ENCODE assay signal across 10 cellular contexts in the genomic region with DNA sequence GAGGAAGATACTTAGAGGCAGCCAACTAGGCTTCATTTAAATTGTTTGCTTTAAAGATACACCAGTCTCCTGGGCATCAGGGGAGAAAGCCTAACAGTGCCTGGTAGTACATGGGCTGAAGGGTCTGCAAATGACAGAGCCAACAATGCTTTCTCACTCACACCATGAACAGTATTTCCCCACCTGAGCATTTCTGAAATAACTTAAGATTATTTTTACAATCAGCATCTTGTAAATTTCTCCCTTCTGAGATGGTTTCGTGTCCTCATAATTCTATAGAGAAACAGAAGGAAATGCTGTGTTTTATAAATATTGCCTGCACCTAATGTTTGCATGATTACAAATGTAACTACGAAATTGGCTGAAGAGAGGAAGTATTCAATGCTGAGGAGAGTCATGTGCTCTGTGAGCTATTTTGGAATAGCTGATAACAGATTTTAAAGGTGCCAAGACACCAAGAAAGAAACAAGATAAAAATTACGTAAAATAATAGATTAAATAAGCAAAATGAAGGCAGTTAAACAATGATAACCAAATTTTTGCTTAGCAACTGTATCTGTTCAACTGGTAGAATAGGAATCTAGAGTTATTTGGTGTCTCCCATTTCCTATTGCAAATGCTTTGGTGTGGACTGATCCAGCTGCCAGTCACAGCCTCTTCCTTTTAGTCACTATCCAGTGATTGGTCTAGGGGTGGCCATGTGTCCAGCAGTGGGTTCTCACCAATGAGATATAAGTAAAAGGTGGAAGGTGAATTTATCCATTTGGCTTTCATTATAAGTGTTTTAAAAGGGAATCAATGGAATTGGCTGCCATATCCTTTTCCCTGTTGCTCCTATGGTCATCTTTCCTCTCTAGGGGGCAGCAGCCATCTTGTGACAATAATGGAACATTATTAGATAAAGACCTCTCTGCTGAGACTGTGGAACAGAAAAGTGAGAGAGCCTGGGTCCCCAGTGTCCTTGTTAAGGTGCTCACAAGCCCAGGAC.
A peak's percentile ranks its signal among the peaks of the same experiment; 100 is the strongest.
DNase-seq lines count a peak whose midpoint lies in the region; ATAC-seq and TF ChIP-seq lines count a peak whose summit lies in the region.
"Had no signal": no experiment of that assay in that cellular context is flagged by ENCODE, and none has a peak within 500 bp of the region (broad histone marks: within the 10 kb centered on the region; RNA-seq: fewer than 3 reads in every experiment).

No MANE protein-coding gene starts in this region.

- WGBS in suprapubic skin: 56% methylated on average over 3 of the region's 3 CpGs

- H3K27me3 Mint-ChIP-seq in WTC11 (ENCODE audit: low read depth): no peaks in the 10 kb centered on the region; the same call in 1 of the 2 replicates

- no peaks in the 10 kb centered on the region for H3F3A ChIP-seq in DOHH2 (ENCODE audit: control insufficient read depth, insufficient read depth)

- CTCF ChIA-PET in WTC11 (lab: Charles Lee): no interaction called here

- H3K4me1 ChIP-seq in DOHH2 (ENCODE audit: control insufficient read depth, low read length) (no peaks in the 10 kb centered on the region), suprapubic skin (no peaks in the 10 kb centered on the region)

- H3K9me3 Mint-ChIP-seq in WTC11: peaks cover 4% of the 10 kb centered on the region; the same call in 1 of the 2 replicates

- no peaks in the 10 kb centered on the region for H4K20me1 ChIP-seq in DOHH2 (ENCODE audit: control insufficient read depth, insufficient read depth, low read depth, low read length)

- peak; percentile 17 for TF ChIP-seq CTCF in DOHH2 (IDR thresholded peaks at IDR 0.05; ENCODE audit: low read depth, low read length, poor library complexity, severe bottlenecking)
- peak; percentile 30; the same call in 1 of the 2 replicates for TF ChIP-seq CTCF in LNCAP (IDR thresholded peaks at IDR 0.05)
- TF ChIP-seq CTCF in WTC11 (IDR thresholded peaks at IDR 0.05): no peak
- no peak for TF ChIP-seq CTCF in suprapubic skin (IDR thresholded peaks at IDR 0.05)

- no peaks in the 10 kb centered on the region for H3K36me3 Mint-ChIP-seq in WTC11

- no peaks in the 10 kb centered on the region for H3K9me2 ChIP-seq in DOHH2 (replicated peaks; ENCODE audit: control insufficient read depth, low read length)

- ATAC-seq in WTC11 (peak; percentile 61; the same call in 1 of the 2 replicates), HG02610 (IDR thresholded peaks at IDR 0.05; ENCODE audit: unreplicated experiment) (no peak)

- H3K4me1 Mint-ChIP-seq in WTC11: no peaks in the 10 kb centered on the region

- DNase-seq in WTC11 (ENCODE audit: low spot score) (no peak), left kidney (ENCODE audit: low read depth, low spot score) (peak; percentile 21), iPS-NIHi11 (ENCODE audit: low spot score) (no peak), suprapubic skin (ENCODE audit: low spot score in 2 of 2) (no peak)
- DNase-seq: activated CD4-positive, alpha-beta T cell treated with anti-CD3 and anti-CD28 coated beads for 48 hours; heart left ventricle had no signal

- TF ChIP-seq EP300 in suprapubic skin (IDR thresholded peaks at IDR 0.05): no peak

- no peak for TF ChIP-seq POLR2A in suprapubic skin (IDR thresholded peaks at IDR 0.05)

- H3K27me3 ChIP-seq in DOHH2 (ENCODE audit: control insufficient read depth, low read length): peaks cover 17% of the 10 kb centered on the region
- no peaks in the 10 kb centered on the region for H3K27me3 ChIP-seq in suprapubic skin
- H3K27me3 ChIP-seq: heart left ventricle, neutrophil had no signal

- H3K79me2 ChIP-seq in DOHH2 (ENCODE audit: control insufficient read depth, low read length): no peaks in the 10 kb centered on the region

- no peak overlapping the region for H3K4me3 ChIP-seq in DOHH2 (ENCODE audit: low read length)
- H3K4me3 ChIP-seq in suprapubic skin: no peak overlapping the region
- H3K4me3 ChIP-seq: heart left ventricle had no signal

- H3K4me3 Mint-ChIP-seq in WTC11: no peak overlapping the region

- POLR2A ChIA-PET in WTC11 (lab: Charles Lee): no interaction called here

- H3K9me3 ChIP-seq in DOHH2 (ENCODE audit: control insufficient read depth, insufficient read depth, low read length) (no peaks in the 10 kb centered on the region), suprapubic skin (no peaks in the 10 kb centered on the region)
- H3K9me3 ChIP-seq: heart left ventricle, neutrophil had no signal

- H3K36me3 ChIP-seq in DOHH2 (ENCODE audit: control insufficient read depth, low read length): no peaks in the 10 kb centered on the region
- no peaks in the 10 kb centered on the region for H3K36me3 ChIP-seq in suprapubic skin
- H3K36me3 ChIP-seq: heart left ventricle, neutrophil had no signal

- H3K27ac ChIP-seq in DOHH2 (ENCODE audit: low read depth, low read length) (no peak overlapping the region), suprapubic skin (no peak overlapping the region)
- H3K27ac ChIP-seq: heart left ventricle, neutrophil had no signal

- no peak overlapping the region for H3K4me2 ChIP-seq in DOHH2 (ENCODE audit: low read length)

- no peak overlapping the region for H3K27ac Mint-ChIP-seq in WTC11

TF ChIP-seq in WTC11, 78 proteins besides CTCF, POLR2A, EP300 and RAD21 (continues in another document):
- no peak for TF ChIP-seq SMAD3 (CRISPR knock-in tag; IDR thresholded peaks at IDR 0.05; ENCODE audit: borderline replicate concordance)
- no peak for TF ChIP-seq ATF2 (CRISPR knock-in tag; IDR thresholded peaks at IDR 0.05; ENCODE audit: borderline replicate concordance, low read depth)
- no peak for TF ChIP-seq ZNF317 (CRISPR knock-in tag; IDR thresholded peaks at IDR 0.05; ENCODE audit: borderline replicate concordance, low read depth)
- TF ChIP-seq FOXK1 (CRISPR knock-in tag; IDR thresholded peaks at IDR 0.05): no peak
- TF ChIP-seq GABPB1 (CRISPR knock-in tag; IDR thresholded peaks at IDR 0.05): no peak
- no peak for TF ChIP-seq ZNF138 (CRISPR knock-in tag; conservative IDR thresholded peaks at IDR 0.05)
- TF ChIP-seq, protein P1, sequence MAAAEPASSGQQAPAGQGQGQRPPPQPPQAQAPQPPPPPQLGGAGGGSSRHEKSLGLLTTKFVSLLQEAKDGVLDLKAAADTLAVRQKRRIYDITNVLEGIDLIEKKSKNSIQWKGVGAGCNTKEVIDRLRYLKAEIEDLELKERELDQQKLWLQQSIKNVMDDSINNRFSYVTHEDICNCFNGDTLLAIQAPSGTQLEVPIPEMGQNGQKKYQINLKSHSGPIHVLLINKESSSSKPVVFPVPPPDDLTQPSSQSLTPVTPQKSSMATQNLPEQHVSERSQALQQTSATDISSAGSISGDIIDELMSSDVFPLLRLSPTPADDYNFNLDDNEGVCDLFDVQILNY (CRISPR knock-in tag; IDR thresholded peaks at IDR 0.05): no peak
- no peak for TF ChIP-seq CREM (CRISPR knock-in tag; IDR thresholded peaks at IDR 0.05)
- TF ChIP-seq EMX1 (CRISPR knock-in tag; IDR thresholded peaks at IDR 0.05): no peak
- TF ChIP-seq, protein P2, sequence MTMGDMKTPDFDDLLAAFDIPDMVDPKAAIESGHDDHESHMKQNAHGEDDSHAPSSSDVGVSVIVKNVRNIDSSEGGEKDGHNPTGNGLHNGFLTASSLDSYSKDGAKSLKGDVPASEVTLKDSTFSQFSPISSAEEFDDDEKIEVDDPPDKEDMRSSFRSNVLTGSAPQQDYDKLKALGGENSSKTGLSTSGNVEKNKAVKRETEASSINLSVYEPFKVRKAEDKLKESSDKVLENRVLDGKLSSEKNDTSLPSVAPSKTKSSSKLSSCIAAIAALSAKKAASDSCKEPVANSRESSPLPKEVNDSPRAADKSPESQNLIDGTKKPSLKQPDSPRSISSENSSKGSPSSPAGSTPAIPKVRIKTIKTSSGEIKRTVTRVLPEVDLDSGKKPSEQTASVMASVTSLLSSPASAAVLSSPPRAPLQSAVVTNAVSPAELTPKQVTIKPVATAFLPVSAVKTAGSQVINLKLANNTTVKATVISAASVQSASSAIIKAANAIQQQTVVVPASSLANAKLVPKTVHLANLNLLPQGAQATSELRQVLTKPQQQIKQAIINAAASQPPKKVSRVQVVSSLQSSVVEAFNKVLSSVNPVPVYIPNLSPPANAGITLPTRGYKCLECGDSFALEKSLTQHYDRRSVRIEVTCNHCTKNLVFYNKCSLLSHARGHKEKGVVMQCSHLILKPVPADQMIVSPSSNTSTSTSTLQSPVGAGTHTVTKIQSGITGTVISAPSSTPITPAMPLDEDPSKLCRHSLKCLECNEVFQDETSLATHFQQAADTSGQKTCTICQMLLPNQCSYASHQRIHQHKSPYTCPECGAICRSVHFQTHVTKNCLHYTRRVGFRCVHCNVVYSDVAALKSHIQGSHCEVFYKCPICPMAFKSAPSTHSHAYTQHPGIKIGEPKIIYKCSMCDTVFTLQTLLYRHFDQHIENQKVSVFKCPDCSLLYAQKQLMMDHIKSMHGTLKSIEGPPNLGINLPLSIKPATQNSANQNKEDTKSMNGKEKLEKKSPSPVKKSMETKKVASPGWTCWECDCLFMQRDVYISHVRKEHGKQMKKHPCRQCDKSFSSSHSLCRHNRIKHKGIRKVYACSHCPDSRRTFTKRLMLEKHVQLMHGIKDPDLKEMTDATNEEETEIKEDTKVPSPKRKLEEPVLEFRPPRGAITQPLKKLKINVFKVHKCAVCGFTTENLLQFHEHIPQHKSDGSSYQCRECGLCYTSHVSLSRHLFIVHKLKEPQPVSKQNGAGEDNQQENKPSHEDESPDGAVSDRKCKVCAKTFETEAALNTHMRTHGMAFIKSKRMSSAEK (CRISPR knock-in tag; IDR thresholded peaks at IDR 0.05; ENCODE audit: borderline replicate concordance): no peak

Comparison
In these comparisons a context has a peak if more than half of its experiments do, and no peak if none do; other contexts are left out.
1. CTCF ChIP-seq: peak in DOHH2 (single experiment) and LNCAP (single experiment); none in WTC11 (single experiment) and suprapubic skin (0 of 2).